8 cellular contexts compared by ENCODE assay signal in the genomic region with DNA sequence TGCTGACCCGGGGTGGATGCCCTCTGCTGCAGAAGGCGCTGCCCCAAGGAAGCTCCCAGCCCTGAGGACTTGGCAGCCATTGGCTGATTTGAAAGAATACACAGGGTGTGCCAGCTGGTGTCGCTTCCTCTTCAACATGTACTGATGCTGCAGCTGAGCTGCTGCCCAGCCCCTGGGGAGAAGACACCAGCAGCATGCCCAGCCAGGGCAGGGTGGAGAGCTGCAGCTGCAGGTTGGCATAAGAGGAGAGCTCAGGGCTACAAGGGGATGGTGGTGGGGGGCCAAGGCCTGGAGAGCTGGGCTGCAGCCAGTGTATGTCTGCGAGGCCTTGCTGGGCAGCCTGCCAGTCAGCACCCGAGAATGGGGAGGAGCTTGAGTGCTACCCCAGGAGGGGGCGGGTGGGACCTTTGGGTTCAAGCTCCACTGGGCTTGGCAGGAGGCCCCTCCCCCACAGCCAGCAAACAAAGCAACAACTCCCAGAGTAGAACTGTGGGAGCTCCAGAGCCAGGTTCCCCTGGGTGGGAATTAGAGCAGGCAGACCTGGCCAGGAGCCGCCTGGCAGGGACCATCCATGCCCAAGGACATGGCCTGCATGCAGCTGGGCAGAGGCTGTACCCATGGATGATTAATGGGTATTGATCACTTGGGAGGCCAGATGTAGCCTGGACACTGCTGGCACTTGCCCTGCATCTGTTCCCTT. TPM values are rescaled to one million over a fixed set of nuclear protein-coding genes. Genes with fewer than 3 reads are reported as not detected.
DNase-seq lines count a peak whose midpoint lies in the region; ATAC-seq, FAIRE-seq and TF ChIP-seq lines count a peak whose summit lies in the region.

No MANE protein-coding gene starts in this region.

- no peaks in the 10 kb centered on the region for H3K27me3 ChIP-seq in prostate gland (replicated peaks; ENCODE audit: insufficient read depth)

- H3K9me3 ChIP-seq in A549 (no peaks in the 10 kb centered on the region), prostate gland (no peaks in the 10 kb centered on the region)

- H3K27me3 Mint-ChIP-seq in activated T-cell treated with anti-CD3 and anti-CD28 coated beads, Interleukin-2, amount 50 U/mL, for 24 hours: no peaks in the 10 kb centered on the region

- TF ChIP-seq EP300 in A549 (IDR thresholded peaks at IDR 0.05): no peak

- 5% methylated on average over 7 of the region's 7 CpGs for WGBS in A549 (ENCODE audit: missing lambda C conversion rate)
- 16% methylated on average over 7 of the region's 7 CpGs for WGBS in prostate gland

- POLR2A ChIA-PET in A549 (lab: Yijun Ruan, JAX): interaction anchor here (0.7 to 2.4 kb wide), 6 partner anchors 9 to 42 kb away, joined by 3 to 22 read pairs (median 4); partner anchors contain the start of genes CIB1, GDPGP1 and SEMA4B

- H3K27ac ChIP-seq in A549 (peak overlapping the region; percentile 74 to 89), prostate gland (peak overlapping the region; percentile 75 to 99)

- CTCF ChIA-PET in A549 (lab: Yijun Ruan, JAX): interaction anchor here (0.8 to 7.4 kb wide), 11 partner anchors 9 to 220 kb away, joined by 3 to 68 read pairs (median 5); partner anchors contain the start of gene SEMA4B

- DNase-seq in A549 (ENCODE audit: low read depth in 1 of 2, low spot score in 1 of 2) (peak in 1 of 2 experiments; percentile 92), NCI-H345 (lab: John Stamatoyannopoulos, UW) (peak; percentile 96), glomerular visceral epithelial cell (ENCODE audit: extremely low spot score) (peak; percentile 86), prostate gland (ENCODE audit: low spot score) (peak; percentile 88), ecto neural progenitor cell (ENCODE audit: low spot score) (no peak)
- DNase-seq in activated T-cell treated with anti-CD3 and anti-CD28 coated beads, Interleukin-2, amount 50 U/mL, for 24 hours: peak; percentile 54

- no peaks in the 10 kb centered on the region for H3K36me3 ChIP-seq in prostate gland

- peaks cover 23% of the 10 kb centered on the region for H3K4me1 Mint-ChIP-seq in activated T-cell treated with anti-CD3 and anti-CD28 coated beads, Interleukin-2, amount 50 U/mL, for 24 hours (ENCODE audit: low read depth)

- intact Hi-C loops in prostate gland (cut with DNase I): no loop called here

- peaks cover 55% of the 10 kb centered on the region for H3K4me1 ChIP-seq in A549
- peaks cover 22% of the 10 kb centered on the region for H3K4me1 ChIP-seq in prostate gland (replicated peaks)

- TF ChIP-seq POLR2A in A549 (IDR thresholded peaks at IDR 0.05; ENCODE audit: low read length) (no peak), prostate gland (IDR thresholded peaks at IDR 0.05) (no peak)

- peak overlapping the region; percentile 61 for H3K4me2 ChIP-seq in A549

- ATAC-seq in A549 (peak; percentile 84 to 85), GM18858 (IDR thresholded peaks at IDR 0.05; ENCODE audit: unreplicated experiment) (peak; percentile 47), HG03159 (IDR thresholded peaks at IDR 0.05; ENCODE audit: unreplicated experiment) (peak; percentile 41)

- TF ChIP-seq RAD21 in A549 (conservative IDR thresholded peaks at IDR 0.05 in 1 of 2, IDR thresholded peaks at IDR 0.05 in 1 of 2): peak in 1 of 2 experiments; percentile 16; a peak in 1 of 5 replicates

- H3K9me3 Mint-ChIP-seq in activated T-cell treated with anti-CD3 and anti-CD28 coated beads, Interleukin-2, amount 50 U/mL, for 24 hours: no peaks in the 10 kb centered on the region

- peak overlapping the region; percentile 34 for H3K27ac Mint-ChIP-seq in activated T-cell treated with anti-CD3 and anti-CD28 coated beads, Interleukin-2, amount 50 U/mL, for 24 hours

- no peak for FAIRE-seq in A549 (lab: Jason Lieb, UNC)

- H3K4me3 ChIP-seq in A549 (no peak overlapping the region), prostate gland (no peak overlapping the region)

- no peaks in the 10 kb centered on the region for H3K36me3 Mint-ChIP-seq in activated T-cell treated with anti-CD3 and anti-CD28 coated beads, Interleukin-2, amount 50 U/mL, for 24 hours (ENCODE audit: low read depth)

- H3K4me3 Mint-ChIP-seq in activated T-cell treated with anti-CD3 and anti-CD28 coated beads, Interleukin-2, amount 50 U/mL, for 24 hours: peak overlapping the region; percentile 4

- no peak for TF ChIP-seq CTCF in A549 (IDR thresholded peaks at IDR 0.05)
- TF ChIP-seq CTCF in prostate gland (IDR thresholded peaks at IDR 0.05): no peak

TF ChIP-seq in A549, 52 proteins besides CTCF, POLR2A, EP300 and RAD21:
- peak; percentile 51; the same call in 1 of the 2 replicates for TF ChIP-seq MAX (IDR thresholded peaks at IDR 0.05)
- TF ChIP-seq SMC3 (IDR thresholded peaks at IDR 0.05): 0 out of 3 replicates have a peak, but pooled peaks have one; percentile 9
- TF ChIP-seq ZSCAN20 (CRISPR knock-in tag; IDR thresholded peaks at IDR 0.05): no peak
- TF ChIP-seq JUN (IDR thresholded peaks at IDR 0.05): peak in 1 of 2 experiments; percentile 59; a peak in 1 of 5 replicates
- no peak for TF ChIP-seq HES2 (IDR thresholded peaks at IDR 0.05)
- TF ChIP-seq, protein P1, sequence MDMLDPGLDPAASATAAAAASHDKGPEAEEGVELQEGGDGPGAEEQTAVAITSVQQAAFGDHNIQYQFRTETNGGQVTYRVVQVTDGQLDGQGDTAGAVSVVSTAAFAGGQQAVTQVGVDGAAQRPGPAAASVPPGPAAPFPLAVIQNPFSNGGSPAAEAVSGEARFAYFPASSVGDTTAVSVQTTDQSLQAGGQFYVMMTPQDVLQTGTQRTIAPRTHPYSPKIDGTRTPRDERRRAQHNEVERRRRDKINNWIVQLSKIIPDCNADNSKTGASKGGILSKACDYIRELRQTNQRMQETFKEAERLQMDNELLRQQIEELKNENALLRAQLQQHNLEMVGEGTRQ (IDR thresholded peaks at IDR 0.05): no peak
- TF ChIP-seq RNF2 (IDR thresholded peaks at IDR 0.05; ENCODE audit: borderline replicate concordance, low read depth): no peak

RNA-seq across cellular contexts. Expression of gene SEMA4B, which starts 9.2 kb away (rescaled TPM):
- polyA plus RNA-seq in A549 (2011; rRNA removed) (45.3 and 61.0 TPM in 2 replicates), A549 (2017; fragmentation: RNase III; extraction: RNeasy Plus Mini Kit Qiagen cat#74134 plus additional on column Dnase treatment) (39.2 to 55.6 TPM (median 47.1 TPM) in 3 replicates)
- 70.7 and 85.3 TPM in 2 replicates for polyA plus RNA-seq in A549 (2012; cell fraction: cytosol; rRNA removed)
- polyA plus RNA-seq in A549 (2012; cell fraction: nucleus; rRNA removed): 165 and 233 TPM in 2 replicates
- polyA minus RNA-seq in A549 (2011; rRNA and poly(A)+ RNA removed): 66.1 and 79.1 TPM in 2 replicates
- 10 to 100 TPM; 96.1 to 99.6 TPM for total RNA-seq in prostate gland

RNA-seq across cellular contexts. Expression of gene CIB1, which starts 41.8 kb away (rescaled TPM):
- polyA plus RNA-seq in A549 (2011; rRNA removed) (84.1 and 130 TPM in 2 replicates), A549 (2017; fragmentation: RNase III; extraction: RNeasy Plus Mini Kit Qiagen cat#74134 plus additional on column Dnase treatment) (119 to 124 TPM (median 120 TPM) in 3 replicates)
- 187 and 202 TPM in 2 replicates for polyA plus RNA-seq in A549 (2012; cell fraction: cytosol; rRNA removed)
- polyA plus RNA-seq in A549 (2012; cell fraction: nucleus; rRNA removed): 190 and 198 TPM in 2 replicates
- polyA minus RNA-seq in A549 (2011; rRNA and poly(A)+ RNA removed): 47.5 and 53.3 TPM in 2 replicates
- 100 to 1,000 TPM in 1 of 2 donors, 10 to 100 TPM in 1; 48.3 to 104 TPM for total RNA-seq in prostate gland

RNA-seq across cellular contexts. Expression of gene GDPGP1, which starts 42.1 kb away (rescaled TPM):
- polyA plus RNA-seq in A549 (2011; rRNA removed) (5.4 and 5.7 TPM in 2 replicates), A549 (2017; fragmentation: RNase III; extraction: RNeasy Plus Mini Kit Qiagen cat#74134 plus additional on column Dnase treatment) (3.8 to 5.1 TPM (median 4.4 TPM) in 3 replicates)
- polyA plus RNA-seq in A549 (2012; cell fraction: cytosol; rRNA removed): 4.1 and 5.6 TPM in 2 replicates
- 7.8 and 8.5 TPM in 2 replicates for polyA plus RNA-seq in A549 (2012; cell fraction: nucleus; rRNA removed)
- polyA minus RNA-seq in A549 (2011; rRNA and poly(A)+ RNA removed): 26.4 and 27.4 TPM in 2 replicates
- 10 to 100 TPM; 15.4 to 21.5 TPM for total RNA-seq in prostate gland

RNA-seq across cellular contexts. Expression of gene TTLL13, which starts 57.4 kb away (rescaled TPM):
- polyA plus RNA-seq in A549 (2011; rRNA removed) (0.56 and 0.61 TPM in 2 replicates), A549 (2017; fragmentation: RNase III; extraction: RNeasy Plus Mini Kit Qiagen cat#74134 plus additional on column Dnase treatment) (0.17 to 0.29 TPM (median 0.24 TPM) in 3 replicates)
- 0.20 and 0.22 TPM in 2 replicates for polyA plus RNA-seq in A549 (2012; cell fraction: cytosol; rRNA removed)
- polyA plus RNA-seq in A549 (2012; cell fraction: nucleus; rRNA removed): 0.24 and 0.28 TPM in 2 replicates
- polyA minus RNA-seq in A549 (2011; rRNA and poly(A)+ RNA removed): 0.58 and 1.1 TPM in 2 replicates
- total RNA-seq in prostate gland: under 1 TPM in 1 of 2 donors, not detected in 1; 0.51 TPM
